In genomic region chr5:143610946-143611345, GRCh38 we compare ENCODE assay signal across 6 cellular contexts.
"Had no signal": no experiment of that assay in that cellular context is flagged by ENCODE, and none has a peak within 500 bp of the region (broad histone marks: within the 10 kb centered on the region; RNA-seq: fewer than 3 reads in every experiment).

No MANE protein-coding gene starts in this region.

- DNase-seq: IMR-90, KBM-7 had no signal

- ATAC-seq: HepG2, K562 had no signal

- FAIRE-seq: HepG2, HTR-8/SVneo, K562 had no signal

- H3K27ac ChIP-seq: HL-60 had no signal

- H3K4me3 ChIP-seq: K562 had no signal
